ENCODE assay signal across 23 cellular contexts in the genomic region with DNA sequence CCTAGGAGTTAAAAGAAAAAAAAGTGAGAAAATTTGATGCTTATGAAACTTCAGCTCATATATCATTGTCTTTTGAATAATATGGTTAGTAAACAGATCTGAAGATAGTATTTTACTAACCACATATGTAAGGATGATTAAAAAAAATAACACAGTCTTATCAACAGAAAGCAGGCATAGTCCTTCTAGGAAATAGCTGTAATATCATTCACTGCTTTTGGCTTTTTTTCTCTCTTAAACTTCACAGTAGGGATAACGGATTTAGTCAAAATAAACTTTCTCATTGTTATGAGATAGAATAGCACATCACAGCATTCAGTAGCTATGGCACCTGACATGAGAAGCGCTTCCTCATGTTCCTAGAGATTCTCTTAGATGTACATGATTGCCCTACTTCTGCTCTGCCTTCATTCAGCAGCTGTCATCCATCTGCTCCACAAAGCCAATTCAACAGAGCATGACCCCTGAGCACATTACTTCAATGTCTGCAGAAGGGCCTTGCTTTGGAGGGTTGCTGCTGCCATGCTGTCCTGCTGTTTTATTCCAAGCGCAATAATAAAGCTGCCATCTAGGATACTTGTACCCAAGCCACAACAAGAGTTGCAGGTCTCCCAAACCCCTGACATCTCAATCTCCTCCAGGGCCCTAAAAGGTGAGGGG.
DNase-seq lines count a peak whose midpoint lies in the region; ATAC-seq, FAIRE-seq and TF ChIP-seq lines count a peak whose summit lies in the region.
"Had no signal": no experiment of that assay in that cellular context is flagged by ENCODE, and none has a peak within 500 bp of the region (broad histone marks: within the 10 kb centered on the region; RNA-seq: fewer than 3 reads in every experiment).

No MANE protein-coding gene starts in this region.

- H4K91ac ChIP-seq in neuronal stem cell (ENCODE audit: low read depth, low read length, poor library complexity): no peak overlapping the region

- POLR2A ChIA-PET in K562 (lab: Yijun Ruan, JAX): interaction anchor here (1.0 kb wide), 1 partner anchor 24 kb away, joined by 3 read pairs; no protein-coding TSS in a partner anchor

- H3K27ac Mint-ChIP-seq in activated CD4-positive, alpha-beta T cell treated with anti-CD3 and anti-CD28 coated beads, Interleukin-2, amount 10 ng/mL, durations not matched to agents 24 days and 14 days: no peak overlapping the region
- H3K27ac Mint-ChIP-seq: activated naive CD8-positive, alpha-beta T cell treated with anti-CD3 and anti-CD28 coated beads, Interleukin-2, amount 50 U/mL, for 24 hours; stimulated activated memory B cell treated with anti-CD40 and anti-IgM and Interleukin-4, amounts not matched to agents 10 μg/mL and 1 μg/mL and 100 μg/mL, for 72 hours had no signal

- H3K79me2 ChIP-seq in K562 (ENCODE audit: control insufficient read depth, insufficient read depth, low read length): no peaks in the 10 kb centered on the region

- no peak for TF ChIP-seq EP300 in K562 (IDR thresholded peaks at IDR 0.05; ENCODE audit: low read length)

- no peak for TF ChIP-seq CTCF in K562 (IDR thresholded peaks at IDR 0.05 in 2 of 3, conservative IDR thresholded peaks at IDR 0.05 in 1 of 3; ENCODE audit: insufficient read depth in 2 of 3, low read depth in 1 of 3, low read length in 3 of 3)

- CTCF ChIA-PET in K562 (lab: Yijun Ruan, JAX; ENCODE audit: low intra/inter-chr PET ratio): no interaction called here

- H2AK5ac ChIP-seq in neuronal stem cell (ENCODE audit: low read depth, low read length): no peak overlapping the region

- no peak overlapping the region for H3K4me3 Mint-ChIP-seq in activated CD4-positive, alpha-beta T cell treated with anti-CD3 and anti-CD28 coated beads, Interleukin-2, amount 10 ng/mL, durations not matched to agents 24 days and 14 days
- H3K4me3 Mint-ChIP-seq: activated naive CD8-positive, alpha-beta T cell treated with anti-CD3 and anti-CD28 coated beads, Interleukin-2, amount 50 U/mL, for 24 hours; stimulated activated memory B cell treated with anti-CD40 and anti-IgM and Interleukin-4, amounts not matched to agents 10 μg/mL and 1 μg/mL and 100 μg/mL, for 72 hours had no signal

- DNase-seq in NCI-H1694 (lab: John Stamatoyannopoulos, UW) (peak; percentile 95), NCI-H524 (lab: John Stamatoyannopoulos, UW) (peak; percentile 79 to 92), K562 (ENCODE audit: extremely low read depth in 1 of 4, low spot score in 3 of 4) (peak in 1 of 4 experiments; percentile 4), neuronal stem cell (ENCODE audit: low spot score) (no peak), SKM-1 (lab: John Stamatoyannopoulos, UW; ENCODE audit: unreplicated experiment) (no peak)
- DNase-seq in central memory CD4-positive, alpha-beta T cell: no peak
- no peak for DNase-seq in activated CD4-positive, alpha-beta T cell treated with anti-CD3 and anti-CD28 coated beads, Interleukin-2, amount 10 ng/mL, durations not matched to agents 24 days and 14 days
- DNase-seq: activated CD4-positive, alpha-beta T cell treated with anti-CD3 and anti-CD28 coated beads, Interleukin-2, amount 50 U/mL, for 4 hours; activated CD8-positive, alpha-beta memory T cell treated with anti-CD3 and anti-CD28 coated beads, Interleukin-2, amount 50 U/mL, for 48 hours; activated effector memory CD4-positive, alpha-beta T cell treated with anti-CD3 and anti-CD28 coated beads, Interleukin-2, amount 50 U/mL, for 16 hours; activated naive CD8-positive, alpha-beta T cell treated with anti-CD3 and anti-CD28 coated beads, Interleukin-2, amount 50 U/mL, for 24 hours; cortex of kidney; Karpas-422; kidney; NCI-H2029 treated with DMSO at 0.1 percent for 48 hours; NCI-H748 treated with DMSO at 0.1 percent for 48 hours; nucleus accumbens; PC-3; SIG-M5; testis had no signal

- no peaks in the 10 kb centered on the region for H3K27me3 Mint-ChIP-seq in activated CD4-positive, alpha-beta T cell treated with anti-CD3 and anti-CD28 coated beads, Interleukin-2, amount 10 ng/mL, durations not matched to agents 24 days and 14 days
- H3K27me3 Mint-ChIP-seq: activated naive CD8-positive, alpha-beta T cell treated with anti-CD3 and anti-CD28 coated beads, Interleukin-2, amount 50 U/mL, for 24 hours; stimulated activated memory B cell treated with anti-CD40 and anti-IgM and Interleukin-4, amounts not matched to agents 10 μg/mL and 1 μg/mL and 100 μg/mL, for 72 hours had no signal

- no peak overlapping the region for H3K18ac ChIP-seq in neuronal stem cell (ENCODE audit: low read length)

- peak; percentile 15 for FAIRE-seq in K562 (lab: Jason Lieb, UNC)
- FAIRE-seq: endometrium, kidney had no signal

- no peaks in the 10 kb centered on the region for H3K9me3 Mint-ChIP-seq in activated CD4-positive, alpha-beta T cell treated with anti-CD3 and anti-CD28 coated beads, Interleukin-2, amount 10 ng/mL, durations not matched to agents 24 days and 14 days
- H3K9me3 Mint-ChIP-seq: activated naive CD8-positive, alpha-beta T cell treated with anti-CD3 and anti-CD28 coated beads, Interleukin-2, amount 50 U/mL, for 24 hours; stimulated activated memory B cell treated with anti-CD40 and anti-IgM and Interleukin-4, amounts not matched to agents 10 μg/mL and 1 μg/mL and 100 μg/mL, for 72 hours had no signal

- no peaks in the 10 kb centered on the region for H4K20me1 ChIP-seq in K562 (replicated peaks; ENCODE audit: control insufficient read depth, insufficient read depth, low read length)

- peak; percentile 44; the same call in 1 of the 2 replicates for TF ChIP-seq POLR2A in K562 (conservative IDR thresholded peaks at IDR 0.05)

- H2BK120ac ChIP-seq in neuronal stem cell (ENCODE audit: low read depth, low read length): no peak overlapping the region

- H3K4ac ChIP-seq in neuronal stem cell (ENCODE audit: low read length): no peak overlapping the region

- no peak overlapping the region for H3K4me3 ChIP-seq in K562
- no peak overlapping the region for H3K4me3 ChIP-seq in neuronal stem cell (ENCODE audit: low read length in 2 of 2)
- H3K4me3 ChIP-seq: lung, testis had no signal

- H3K9ac ChIP-seq in K562 (ENCODE audit: insufficient read depth in 1 of 2, low read depth in 2 of 2, low read length in 2 of 2) (no peak overlapping the region), neuronal stem cell (ENCODE audit: low read depth, low read length, poor library complexity) (no peak overlapping the region)

- H3K9me3 ChIP-seq in K562 (replicated peaks; ENCODE audit: control insufficient read depth, insufficient read depth, low read depth, low read length) (no peaks in the 10 kb centered on the region), neuronal stem cell (replicated peaks in 1 of 2; ENCODE audit: control insufficient read depth in 2 of 2, insufficient read depth in 1 of 2, low read depth in 1 of 2, low read length in 2 of 2) (peaks cover 0 to 4% of the 10 kb centered on the region in 2 donors)
- H3K9me3 ChIP-seq: testis had no signal

- no peaks in the 10 kb centered on the region for H3K27me3 ChIP-seq in K562 (ENCODE audit: control insufficient read depth in 2 of 2, insufficient read depth in 2 of 2, low read length in 2 of 2)
- H3K27me3 ChIP-seq in neuronal stem cell (ENCODE audit: control insufficient read depth in 3 of 3, insufficient read depth in 3 of 3, low read depth in 1 of 3, low read length in 3 of 3): no peaks in the 10 kb centered on the region
- H3K27me3 ChIP-seq: testis had no signal

- H3K14ac ChIP-seq in neuronal stem cell (ENCODE audit: low read length): no peak overlapping the region

- WGBS in K562 (ENCODE audit: insufficient coverage, low coverage, missing lambda C conversion rate): 58% methylated on average over 3 of the region's 3 CpGs
- no CpG with 5 or more reads among the region's 3 CpGs for WGBS in neuronal stem cell (ENCODE audit: extremely low coverage in 2 of 2, insufficient read length in 2 of 2, insufficient replicate concordance in 1 of 2), 2 donors

- TF ChIP-seq RAD21 in K562 (CRISPR knock-in tag; conservative IDR thresholded peaks at IDR 0.05 in 1 of 2, IDR thresholded peaks at IDR 0.05 in 1 of 2): no peak

- H3K4me1 ChIP-seq in K562 (replicated peaks in 1 of 2; ENCODE audit: control insufficient read depth in 2 of 2, insufficient read depth in 2 of 2, low read length in 2 of 2) (peaks cover 0 to 10% of the 10 kb centered on the region in 2 experiments; a peak in 3 of 5 replicates), neuronal stem cell (ENCODE audit: control insufficient read depth in 2 of 2, insufficient read depth in 1 of 2, low read depth in 1 of 2, low read length in 2 of 2) (peaks cover 4 to 49% of the 10 kb centered on the region in 2 donors)
- H3K4me1 ChIP-seq: testis had no signal

- peaks cover 24% of the 10 kb centered on the region for H3K36me3 Mint-ChIP-seq in activated CD4-positive, alpha-beta T cell treated with anti-CD3 and anti-CD28 coated beads, Interleukin-2, amount 10 ng/mL, durations not matched to agents 24 days and 14 days (ENCODE audit: low read depth)

- ATAC-seq in K562: peak; percentile 69
- ATAC-seq: activated naive CD8-positive, alpha-beta T cell treated with anti-CD3 and anti-CD28 coated beads, Interleukin-2, amount 50 U/mL, for 24 hours; PC-3; stimulated activated memory B cell treated with anti-CD40 and anti-IgM and Interleukin-4, amounts not matched to agents 10 μg/mL and 1 μg/mL and 100 μg/mL, for 72 hours had no signal

- in situ Hi-C loops in K562 (cut with MboI): no loop called here

- H4K8ac ChIP-seq in neuronal stem cell (ENCODE audit: low read depth, low read length): no peak overlapping the region

- intact Hi-C loops in K562 (cut with micrococcal nuclease): no loop called here
- intact Hi-C loops in activated CD4-positive, alpha-beta T cell treated with anti-CD3 and anti-CD28 coated beads, Interleukin-2, amount 10 ng/mL, durations not matched to agents 24 days and 14 days (cut with micrococcal nuclease): no loop called here

- H3K27ac ChIP-seq in K562 (ENCODE audit: extremely low read depth, low read depth, low read length): no peak overlapping the region
- H3K27ac ChIP-seq in neuronal stem cell (replicated peaks; ENCODE audit: low read length): peak overlapping the region; percentile 46
- H3K27ac ChIP-seq: testis had no signal

- no peak overlapping the region for H3K4me2 ChIP-seq in K562 (ENCODE audit: insufficient read depth, low read length)
- no peak overlapping the region for H3K4me2 ChIP-seq in neuronal stem cell (ENCODE audit: insufficient read depth, low read length, poor library complexity, severe bottlenecking)

- H2AFZ ChIP-seq in K562 (ENCODE audit: low read depth, low read length) (no peak overlapping the region), neuronal stem cell (ENCODE audit: low read length) (no peak overlapping the region)

- H3K23ac ChIP-seq in neuronal stem cell (ENCODE audit: low read depth, low read length, poor library complexity): no peak overlapping the region

- no TSS peak for BruUV-seq in K562 (replicated peaks; lab: Mats Ljungman, UMichigan)

- no peak overlapping the region for H2BK5ac ChIP-seq in neuronal stem cell (ENCODE audit: low read length)

- no peak overlapping the region for H2BK15ac ChIP-seq in neuronal stem cell (ENCODE audit: low read length)

- no peaks in the 10 kb centered on the region for H3K4me1 Mint-ChIP-seq in activated CD4-positive, alpha-beta T cell treated with anti-CD3 and anti-CD28 coated beads, Interleukin-2, amount 10 ng/mL, durations not matched to agents 24 days and 14 days
- H3K4me1 Mint-ChIP-seq: stimulated activated memory B cell treated with anti-CD40 and anti-IgM and Interleukin-4, amounts not matched to agents 10 μg/mL and 1 μg/mL and 100 μg/mL, for 72 hours had no signal

- H3K36me3 ChIP-seq in K562 (ENCODE audit: control insufficient read depth, insufficient read depth, low read length) (peaks cover 49% of the 10 kb centered on the region; the same call in 2 of the 3 replicates), neuronal stem cell (replicated peaks in 1 of 2; ENCODE audit: control insufficient read depth in 2 of 2, insufficient read depth in 2 of 2, low read length in 2 of 2) (peaks cover 2 to 50% of the 10 kb centered on the region in 2 donors)

- no peaks in the 10 kb centered on the region for H3K79me1 ChIP-seq in neuronal stem cell (ENCODE audit: low read depth, low read length)

- no peak overlapping the region for H2BK12ac ChIP-seq in neuronal stem cell (ENCODE audit: low read length)

- no peaks in the 10 kb centered on the region for H3K9me1 ChIP-seq in K562 (ENCODE audit: control insufficient read depth, insufficient read depth, low read length)

Comparison
In these comparisons a context has a peak if more than half of its experiments do, and no peak if none do; other contexts are left out.
1. DNase-seq: peak in NCI-H1694 (single experiment) and NCI-H524 (2 of 2); none in neuronal stem cell (single experiment), SKM-1 (single experiment), central memory CD4-positive, alpha-beta T cell (single experiment) and activated CD4-positive, alpha-beta T cell treated with anti-CD3 and anti-CD28 coated beads, Interleukin-2, amount 10 ng/mL, durations not matched to agents 24 days and 14 days (single experiment).